In genomic region chr10:4967189-4967588, GRCh38 we compare ENCODE assay signal across 2 cellular contexts. TPM values are rescaled to one million over a fixed set of nuclear protein-coding genes. Genes with fewer than 3 reads are reported as not detected.
"Had no signal": no experiment of that assay in that cellular context is flagged by ENCODE, and none has a peak within 500 bp of the region (broad histone marks: within the 10 kb centered on the region; RNA-seq: fewer than 3 reads in every experiment).

No MANE protein-coding gene starts in this region.

RNA-seq across cellular contexts. Expression of gene AKR1C1, which starts 4.0 kb away (rescaled TPM):
- polyA plus RNA-seq: naive thymus-derived CD4-positive, alpha-beta T cell had no signal

RNA-seq across cellular contexts. Expression of gene AKR1C2, which starts 36.5 kb away (rescaled TPM):
- total RNA-seq: natural killer cell had no signal
- polyA plus RNA-seq: naive thymus-derived CD4-positive, alpha-beta T cell had no signal
